In the genomic region with DNA sequence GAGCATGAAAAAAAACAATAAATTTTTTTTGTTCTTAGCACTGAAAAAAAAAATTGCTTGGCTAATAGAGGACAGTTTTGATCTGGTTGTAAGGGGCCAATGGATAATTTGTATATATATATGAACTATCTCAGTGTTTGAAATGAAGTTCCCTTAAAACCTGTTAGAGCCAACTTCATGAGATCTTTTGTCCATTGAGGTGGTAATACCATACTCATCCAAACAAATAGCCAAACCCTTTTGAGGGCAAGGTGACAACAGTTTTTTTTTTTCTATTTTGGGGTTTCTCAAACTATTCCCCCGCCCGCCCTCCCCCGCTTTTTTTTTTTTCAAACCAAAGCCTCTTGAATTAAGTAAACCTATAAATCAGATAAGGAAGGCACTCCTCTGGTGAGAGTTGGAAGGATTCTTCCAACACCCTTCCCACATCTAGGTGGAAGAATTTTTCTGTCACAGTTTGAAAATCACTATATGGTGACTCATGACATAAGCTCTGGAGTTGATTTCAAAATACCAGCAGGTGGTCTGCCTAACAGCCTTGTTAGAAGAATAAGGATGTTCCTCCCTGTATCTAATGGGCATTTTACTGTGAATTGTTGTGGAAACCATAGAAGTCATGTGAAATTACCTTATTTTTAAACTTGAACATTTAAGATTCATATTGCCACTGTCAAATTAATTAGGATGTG, we compare ENCODE assay signal across 1 cellular context.
TF ChIP-seq lines count a peak whose summit lies in the region.

No MANE protein-coding gene starts in this region.

TF ChIP-seq in H1, 55 proteins besides CTCF, POLR2A, EP300 and RAD21 (continued from another document):
- TF ChIP-seq JUN (IDR thresholded peaks at IDR 0.05; ENCODE audit: low read depth, low read length) (0 out of 2 replicates have a peak, but pooled peaks have one; percentile 48), JUND (IDR thresholded peaks at IDR 0.05; ENCODE audit: low read length) (peak; percentile 88)
